23 cellular contexts compared by ENCODE assay signal in genomic region chr4:24059839-24060238, GRCh38.
DNase-seq lines count a peak whose midpoint lies in the region; ATAC-seq and TF ChIP-seq lines count a peak whose summit lies in the region.
"Had no signal": no experiment of that assay in that cellular context is flagged by ENCODE, and none has a peak within 500 bp of the region (broad histone marks: within the 10 kb centered on the region; RNA-seq: fewer than 3 reads in every experiment).

No MANE protein-coding gene starts in this region.

- no peak for TF ChIP-seq EP300 in upper lobe of left lung (IDR thresholded peaks at IDR 0.05)

- no peak for ATAC-seq in upper lobe of left lung (ENCODE audit: low FRiP score in 2 of 2)
- ATAC-seq: A549, GM12878 had no signal

- no peak overlapping the region for H3K27ac ChIP-seq in MM.1S (ENCODE audit: low read length)
- H3K27ac ChIP-seq in osteoblast (ENCODE audit: low read depth, low read length), result no peak overlapping the region
- no peak overlapping the region for H3K27ac ChIP-seq in upper lobe of left lung
- H3K27ac ChIP-seq: 22Rv1, A549, BLaER1 had no signal

- no peak for DNase-seq in MM.1S
- no peak for DNase-seq in adipocyte (ENCODE audit: low read depth)
- no peak for DNase-seq in osteoblast (ENCODE audit: insufficient read length, low spot score, missing footprints)
- no peak for DNase-seq in effector CD4-positive, alpha-beta T cell
- DNase-seq in upper lobe of left lung, result no peak
- no peak for DNase-seq in occipital lobe (lab: John Stamatoyannopoulos, UW)
- DNase-seq: AML-193; C1 segment of cervical spinal cord; CD4-positive, alpha-beta memory T cell; CD4-positive, CD25-positive, alpha-beta regulatory T cell; CD8-positive, alpha-beta memory T cell; COR-L47; DMS 273 treated with DMSO at 0.1 percent for 48 hours; DMS153; DMS53; DMS79; DND-41; EL; GDM1 had no signal

- no peak for TF ChIP-seq POLR2A in upper lobe of left lung (IDR thresholded peaks at IDR 0.05)

- no peaks in the 10 kb centered on the region for H3F3A ChIP-seq in MM.1S (ENCODE audit: insufficient read depth, low read length)

- no peaks in the 10 kb centered on the region for H3K79me2 ChIP-seq in MM.1S (ENCODE audit: low read length)
- no peaks in the 10 kb centered on the region for H3K79me2 ChIP-seq in osteoblast (ENCODE audit: insufficient read depth, low read length)

- H3K9ac ChIP-seq in MM.1S (ENCODE audit: low read length) (no peak overlapping the region), adipocyte (ENCODE audit: low read length) (peak overlapping the region; percentile 49)
- H3K9ac ChIP-seq: BLaER1 had no signal

- no peaks in the 10 kb centered on the region for H3K27me3 ChIP-seq in MM.1S (replicated peaks; ENCODE audit: insufficient read depth, low read length)
- H3K27me3 ChIP-seq in adipocyte (replicated peaks; ENCODE audit: control insufficient read depth, insufficient read depth, low read length), result peaks cover under 1% of the 10 kb centered on the region
- no peaks in the 10 kb centered on the region for H3K27me3 ChIP-seq in osteoblast (ENCODE audit: insufficient read depth, low read length)
- H3K27me3 ChIP-seq in upper lobe of left lung, result no peaks in the 10 kb centered on the region
- H3K27me3 ChIP-seq: BLaER1 had no signal

- H3K4me3 ChIP-seq in MM.1S (ENCODE audit: low read length) (no peak overlapping the region), adipocyte (ENCODE audit: low read length) (no peak overlapping the region), osteoblast (ENCODE audit: insufficient read depth, low read length) (no peak overlapping the region), upper lobe of left lung (no peak overlapping the region)
- H3K4me3 ChIP-seq: A549, BLaER1, GM12878 had no signal

- no peak for TF ChIP-seq CTCF in MM.1S (IDR thresholded peaks at IDR 0.05; ENCODE audit: low read length)
- no peak for TF ChIP-seq CTCF in osteoblast (IDR thresholded peaks at IDR 0.05; ENCODE audit: extremely low read depth, low read depth, low read length)
- TF ChIP-seq CTCF in upper lobe of left lung (IDR thresholded peaks at IDR 0.05), result no peak

- 89 to 90% methylated on average over 5 of the region's 5 CpGs for WGBS in upper lobe of left lung, 2 donors

- no peaks in the 10 kb centered on the region for H3K36me3 ChIP-seq in MM.1S (replicated peaks; ENCODE audit: insufficient read depth, low read length)
- H3K36me3 ChIP-seq in adipocyte (ENCODE audit: control insufficient read depth, insufficient read depth, low read length, severe bottlenecking), result no peaks in the 10 kb centered on the region
- H3K36me3 ChIP-seq in osteoblast (ENCODE audit: insufficient read depth, low read length), result no peaks in the 10 kb centered on the region
- no peaks in the 10 kb centered on the region for H3K36me3 ChIP-seq in upper lobe of left lung
- H3K36me3 ChIP-seq: BLaER1 had no signal

- H3K9me2 ChIP-seq in MM.1S (replicated peaks; ENCODE audit: insufficient read depth, low read length), result no peaks in the 10 kb centered on the region

- H4K20me1 ChIP-seq in MM.1S (ENCODE audit: insufficient read depth, low read length) (no peaks in the 10 kb centered on the region), osteoblast (ENCODE audit: insufficient read depth, low read length) (no peaks in the 10 kb centered on the region)
- H4K20me1 ChIP-seq: BLaER1 had no signal

- H3K4me1 ChIP-seq in MM.1S (ENCODE audit: low read length) (0 out of 2 replicates have a peak, but pooled peaks cover 3% of the 10 kb centered on the region), adipocyte (ENCODE audit: control insufficient read depth, insufficient read depth, low read length) (peaks cover 24% of the 10 kb centered on the region), osteoblast (ENCODE audit: insufficient read depth, low read length) (no peaks in the 10 kb centered on the region), upper lobe of left lung (no peaks in the 10 kb centered on the region)
- H3K4me1 ChIP-seq: A549, BLaER1 had no signal

- 0 out of 2 replicates have a peak overlapping the region, but pooled peaks have one; percentile 0 for H3K4me2 ChIP-seq in MM.1S (ENCODE audit: low read depth, low read length)
- no peak overlapping the region for H3K4me2 ChIP-seq in osteoblast (ENCODE audit: insufficient read depth, low read length)
- H3K4me2 ChIP-seq: A549, BLaER1 had no signal

- H3K9me3 ChIP-seq in MM.1S (replicated peaks; ENCODE audit: insufficient read depth, low read length) (no peaks in the 10 kb centered on the region), adipocyte (ENCODE audit: control insufficient read depth, low read length) (no peaks in the 10 kb centered on the region), osteoblast (ENCODE audit: low read depth, low read length) (no peaks in the 10 kb centered on the region), upper lobe of left lung (no peaks in the 10 kb centered on the region)
- H3K9me3 ChIP-seq: A549, BLaER1 had no signal

- peak overlapping the region; percentile 24; the same call in 1 of the 2 replicates for H2AFZ ChIP-seq in MM.1S (ENCODE audit: low read length)
- peak overlapping the region; percentile 40 for H2AFZ ChIP-seq in osteoblast (ENCODE audit: low read length)
